ENCODE assay signal across 2 cellular contexts in genomic region chr1:205662791-205663190, GRCh38.
TF ChIP-seq lines count a peak whose summit lies in the region.

No MANE protein-coding gene starts in this region.

TF ChIP-seq in liver, 16 proteins besides CTCF, POLR2A, EP300 and RAD21:
- TF ChIP-seq FOXA1 (IDR thresholded peaks at IDR 0.05) (no peak), NR2F2 (IDR thresholded peaks at IDR 0.05) (no peak), YY1 (IDR thresholded peaks at IDR 0.05) (no peak), HNF4G (IDR thresholded peaks at IDR 0.05) (no peak), FOXA2 (IDR thresholded peaks at IDR 0.05) (no peak), TAF1 (conservative IDR thresholded peaks at IDR 0.05) (no peak), REST (IDR thresholded peaks at IDR 0.05) (no peak), GABPA (IDR thresholded peaks at IDR 0.05 in 1 of 2, conservative IDR thresholded peaks at IDR 0.05 in 1 of 2) (no peak)
- TF ChIP-seq, protein P1, sequence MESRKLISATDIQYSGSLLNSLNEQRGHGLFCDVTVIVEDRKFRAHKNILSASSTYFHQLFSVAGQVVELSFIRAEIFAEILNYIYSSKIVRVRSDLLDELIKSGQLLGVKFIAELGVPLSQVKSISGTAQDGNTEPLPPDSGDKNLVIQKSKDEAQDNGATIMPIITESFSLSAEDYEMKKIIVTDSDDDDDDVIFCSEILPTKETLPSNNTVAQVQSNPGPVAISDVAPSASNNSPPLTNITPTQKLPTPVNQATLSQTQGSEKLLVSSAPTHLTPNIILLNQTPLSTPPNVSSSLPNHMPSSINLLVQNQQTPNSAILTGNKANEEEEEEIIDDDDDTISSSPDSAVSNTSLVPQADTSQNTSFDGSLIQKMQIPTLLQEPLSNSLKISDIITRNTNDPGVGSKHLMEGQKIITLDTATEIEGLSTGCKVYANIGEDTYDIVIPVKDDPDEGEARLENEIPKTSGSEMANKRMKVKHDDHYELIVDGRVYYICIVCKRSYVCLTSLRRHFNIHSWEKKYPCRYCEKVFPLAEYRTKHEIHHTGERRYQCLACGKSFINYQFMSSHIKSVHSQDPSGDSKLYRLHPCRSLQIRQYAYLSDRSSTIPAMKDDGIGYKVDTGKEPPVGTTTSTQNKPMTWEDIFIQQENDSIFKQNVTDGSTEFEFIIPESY (IDR thresholded peaks at IDR 0.05): no peak
- TF ChIP-seq, protein P2, sequence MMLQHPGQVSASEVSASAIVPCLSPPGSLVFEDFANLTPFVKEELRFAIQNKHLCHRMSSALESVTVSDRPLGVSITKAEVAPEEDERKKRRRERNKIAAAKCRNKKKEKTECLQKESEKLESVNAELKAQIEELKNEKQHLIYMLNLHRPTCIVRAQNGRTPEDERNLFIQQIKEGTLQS (IDR thresholded peaks at IDR 0.05): no peak

TF ChIP-seq in HepG2, 621 proteins besides CTCF, POLR2A, EP300 and RAD21:
- no peak for TF ChIP-seq RBM22 (optimal IDR thresholded peaks at IDR 0.05; ENCODE audit: low read length)
- no peak for TF ChIP-seq ZNF331 (CRISPR knock-in tag; IDR thresholded peaks at IDR 0.05)
- no peak for TF ChIP-seq ZNF816 (CRISPR knock-in tag; IDR thresholded peaks at IDR 0.05; ENCODE audit: borderline replicate concordance)
- no peak for TF ChIP-seq CEBPG (CRISPR knock-in tag; IDR thresholded peaks at IDR 0.05)
- TF ChIP-seq, protein P3, sequence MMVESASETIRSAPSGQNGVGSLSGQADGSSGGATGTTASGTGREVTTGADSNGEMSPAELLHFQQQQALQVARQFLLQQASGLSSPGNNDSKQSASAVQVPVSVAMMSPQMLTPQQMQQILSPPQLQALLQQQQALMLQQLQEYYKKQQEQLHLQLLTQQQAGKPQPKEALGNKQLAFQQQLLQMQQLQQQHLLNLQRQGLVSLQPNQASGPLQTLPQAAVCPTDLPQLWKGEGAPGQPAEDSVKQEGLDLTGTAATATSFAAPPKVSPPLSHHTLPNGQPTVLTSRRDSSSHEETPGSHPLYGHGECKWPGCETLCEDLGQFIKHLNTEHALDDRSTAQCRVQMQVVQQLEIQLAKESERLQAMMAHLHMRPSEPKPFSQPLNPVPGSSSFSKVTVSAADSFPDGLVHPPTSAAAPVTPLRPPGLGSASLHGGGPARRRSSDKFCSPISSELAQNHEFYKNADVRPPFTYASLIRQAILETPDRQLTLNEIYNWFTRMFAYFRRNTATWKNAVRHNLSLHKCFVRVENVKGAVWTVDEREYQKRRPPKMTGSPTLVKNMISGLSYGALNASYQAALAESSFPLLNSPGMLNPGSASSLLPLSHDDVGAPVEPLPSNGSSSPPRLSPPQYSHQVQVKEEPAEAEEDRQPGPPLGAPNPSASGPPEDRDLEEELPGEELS (CRISPR knock-in tag; IDR thresholded peaks at IDR 0.05): no peak
- TF ChIP-seq POLR2AphosphoS2 (IDR thresholded peaks at IDR 0.05; ENCODE audit: low read depth, low read length): no peak
- no peak for TF ChIP-seq ZNF772 (CRISPR knock-in tag; IDR thresholded peaks at IDR 0.05)
- TF ChIP-seq, protein P4, sequence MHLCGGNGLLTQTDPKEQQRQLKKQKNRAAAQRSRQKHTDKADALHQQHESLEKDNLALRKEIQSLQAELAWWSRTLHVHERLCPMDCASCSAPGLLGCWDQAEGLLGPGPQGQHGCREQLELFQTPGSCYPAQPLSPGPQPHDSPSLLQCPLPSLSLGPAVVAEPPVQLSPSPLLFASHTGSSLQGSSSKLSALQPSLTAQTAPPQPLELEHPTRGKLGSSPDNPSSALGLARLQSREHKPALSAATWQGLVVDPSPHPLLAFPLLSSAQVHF (CRISPR knock-in tag; IDR thresholded peaks at IDR 0.05): no peak
- TF ChIP-seq FOXP1 (IDR thresholded peaks at IDR 0.05): no peak
- TF ChIP-seq FOXP1 (CRISPR knock-in tag; IDR thresholded peaks at IDR 0.05): no peak
- TF ChIP-seq ZSCAN29 (CRISPR knock-in tag; conservative IDR thresholded peaks at IDR 0.05): no peak
- TF ChIP-seq SP2 (CRISPR knock-in tag; IDR thresholded peaks at IDR 0.05): no peak
- TF ChIP-seq CBX2 (IDR thresholded peaks at IDR 0.05; ENCODE audit: low read depth, low read length): no peak
- no peak for TF ChIP-seq CBX2 (CRISPR knock-in tag; IDR thresholded peaks at IDR 0.05; ENCODE audit: low read depth)
- TF ChIP-seq NFKB2 (CRISPR knock-in tag; IDR thresholded peaks at IDR 0.05; ENCODE audit: borderline replicate concordance): no peak
- no peak for TF ChIP-seq ZNF710 (CRISPR knock-in tag; IDR thresholded peaks at IDR 0.05; ENCODE audit: borderline replicate concordance)
- no peak for TF ChIP-seq ZNF101 (CRISPR knock-in tag; IDR thresholded peaks at IDR 0.05; ENCODE audit: borderline replicate concordance, low read depth)
- no peak for TF ChIP-seq RBAK (CRISPR knock-in tag; IDR thresholded peaks at IDR 0.05)
